Comparison of ENCODE assay signal across 19 cellular contexts in the genomic region with DNA sequence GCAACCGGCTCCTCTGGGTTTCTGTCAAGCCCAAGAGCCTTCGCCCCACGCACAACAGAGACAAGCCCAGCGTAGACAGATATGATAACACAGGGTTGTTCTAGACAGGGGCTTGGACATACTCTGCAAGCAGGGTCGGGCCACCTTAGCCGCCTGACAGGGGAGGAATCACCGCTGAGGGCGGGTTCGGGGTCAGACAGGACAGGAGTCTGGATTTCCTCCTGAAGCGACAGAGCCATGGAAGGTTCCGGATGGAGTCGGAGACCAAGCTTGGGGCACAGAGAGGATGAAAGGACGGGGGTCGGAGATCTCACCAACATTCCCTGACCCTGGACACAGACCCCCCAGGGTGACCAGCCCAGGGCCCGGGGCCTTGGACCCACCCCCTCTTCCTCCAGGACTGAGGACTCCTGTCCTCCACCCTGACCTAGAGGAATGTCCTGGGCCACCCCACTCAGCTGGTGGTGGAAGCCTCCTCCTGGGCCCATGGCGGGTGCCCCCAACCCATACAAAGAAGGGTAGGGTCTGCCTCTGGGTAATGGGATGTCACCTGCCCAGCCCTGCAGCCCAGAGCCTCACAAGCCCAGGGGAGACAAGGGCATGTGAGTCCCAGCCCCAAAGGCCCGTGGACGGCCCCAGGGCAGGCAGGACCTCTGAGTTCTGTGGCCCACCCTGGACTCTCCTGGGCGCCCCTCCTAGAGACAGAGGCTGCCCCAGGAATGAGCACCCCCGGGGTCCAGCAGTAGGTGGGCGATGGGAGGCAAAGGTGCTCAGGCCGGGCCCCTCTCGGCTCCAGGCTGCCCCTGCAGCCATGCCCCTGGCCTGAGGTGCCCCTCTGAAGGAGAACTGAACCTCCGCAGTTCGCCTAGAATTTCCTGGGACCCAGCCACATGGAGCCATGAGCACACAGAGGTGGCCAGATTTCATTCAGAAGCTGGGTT. TPM values are rescaled to one million over a fixed set of nuclear protein-coding genes. Genes with fewer than 3 reads are reported as not detected.
DNase-seq lines count a peak whose midpoint lies in the region; ATAC-seq and TF ChIP-seq lines count a peak whose summit lies in the region.
"Had no signal": no experiment of that assay in that cellular context is flagged by ENCODE, and none has a peak within 500 bp of the region (broad histone marks: within the 10 kb centered on the region; RNA-seq: fewer than 3 reads in every experiment).

No MANE protein-coding gene starts in this region.

- no peak for TF ChIP-seq CTCF in natural killer cell (IDR thresholded peaks at IDR 0.05)
- TF ChIP-seq CTCF in glutamatergic neuron (IDR thresholded peaks at IDR 0.05; ENCODE audit: partially characterized antibody, unreplicated experiment), result no peak
- TF ChIP-seq CTCF in ovary (IDR thresholded peaks at IDR 0.05), result no peak

- H3K27me3 ChIP-seq in ovary, result no peaks in the 10 kb centered on the region
- H3K27me3 ChIP-seq: cardiac muscle cell, Peyer's patch, vagina had no signal

- H3K27ac ChIP-seq in ovary, result no peak overlapping the region
- H3K27ac ChIP-seq: cardiac muscle cell, vagina had no signal

- H3K36me3 ChIP-seq in ovary, result no peaks in the 10 kb centered on the region
- H3K36me3 ChIP-seq: cardiac muscle cell, Peyer's patch, vagina had no signal

- no peaks in the 10 kb centered on the region for H3K27me3 Mint-ChIP-seq in natural killer cell treated with Interleukin-12 subunit alpha and Interleukin-12 subunit beta and Interleukin-15 and Interleukin-18, amount 100 ng/mL, for 72 hours
- H3K27me3 Mint-ChIP-seq in natural killer cell (ENCODE audit: low read depth in 2 of 2) (no peaks in the 10 kb centered on the region), glutamatergic neuron (ENCODE audit: unreplicated experiment) (peaks cover 2% of the 10 kb centered on the region)
- H3K27me3 Mint-ChIP-seq: activated CD4-positive, alpha-beta memory T cell treated with anti-CD3 and anti-CD28 coated beads, Interleukin-2, amount 10 ng/mL, durations not matched to agents 7 days and 5 days; activated T-cell treated with anti-CD3 and anti-CD28 coated beads, Interleukin-2, amount 50 U/mL, for 24 hours had no signal

- intact Hi-C loops in natural killer cell (cut with micrococcal nuclease) (no loop called here), ovary (cut with DNase I) (no loop called here)

- TF ChIP-seq POLR2A in ovary (IDR thresholded peaks at IDR 0.05), result no peak

- no peak overlapping the region for H3K4me3 ChIP-seq in ovary
- H3K4me3 ChIP-seq: cardiac muscle cell, GM23338, Peyer's patch, vagina had no signal

- no peak for ATAC-seq in natural killer cell treated with Interleukin-12 subunit alpha and Interleukin-12 subunit beta and Interleukin-15 and Interleukin-18, amount 100 ng/mL, for 72 hours
- ATAC-seq in natural killer cell (no peak), HG03520 (IDR thresholded peaks at IDR 0.05; ENCODE audit: unreplicated experiment) (no peak)

- no peak for TF ChIP-seq EP300 in ovary (IDR thresholded peaks at IDR 0.05)

- DNase-seq in natural killer cell treated with Interleukin-12 subunit alpha and Interleukin-12 subunit beta and Interleukin-15 and Interleukin-18, amount 100 ng/mL, for 72 hours (ENCODE audit: low spot score), result peak; percentile 49
- DNase-seq in natural killer cell (no peak), glutamatergic neuron (peak; percentile 15), ovary (peak in 3 of 5 donors; percentile 3 to 23 (median 10)), NAMALWA (ENCODE audit: low spot score) (no peak), SIG-M5 (lab: John Stamatoyannopoulos, UW) (no peak)
- DNase-seq: activated CD4-positive, alpha-beta memory T cell treated with anti-CD3 and anti-CD28 coated beads, Interleukin-2, amount 10 ng/mL, durations not matched to agents 7 days and 5 days; activated T-cell treated with anti-CD3 and anti-CD28 coated beads, Interleukin-2, amount 50 U/mL, for 24 hours; COR-L47; EL; NCI-H1694; NCI-H226; stimulated activated CD4-positive, alpha-beta T cell treated with anti-CD3 and anti-CD28 coated beads, Interleukin-2, amount 100 ng/mL, for 24 hours had no signal

- H3K27ac Mint-ChIP-seq in natural killer cell treated with Interleukin-12 subunit alpha and Interleukin-12 subunit beta and Interleukin-15 and Interleukin-18, amount 100 ng/mL, for 72 hours, result no peak overlapping the region
- no peak overlapping the region for H3K27ac Mint-ChIP-seq in natural killer cell
- H3K27ac Mint-ChIP-seq in glutamatergic neuron (ENCODE audit: unreplicated experiment), result no peak overlapping the region
- H3K27ac Mint-ChIP-seq: activated CD4-positive, alpha-beta memory T cell treated with anti-CD3 and anti-CD28 coated beads, Interleukin-2, amount 10 ng/mL, durations not matched to agents 7 days and 5 days; activated T-cell treated with anti-CD3 and anti-CD28 coated beads, Interleukin-2, amount 50 U/mL, for 24 hours; GM23338; nephron had no signal

- no peaks in the 10 kb centered on the region for H3K36me3 Mint-ChIP-seq in natural killer cell treated with Interleukin-12 subunit alpha and Interleukin-12 subunit beta and Interleukin-15 and Interleukin-18, amount 100 ng/mL, for 72 hours
- H3K36me3 Mint-ChIP-seq in natural killer cell, result no peaks in the 10 kb centered on the region
- no peaks in the 10 kb centered on the region for H3K36me3 Mint-ChIP-seq in glutamatergic neuron (ENCODE audit: unreplicated experiment)

- H3K4me3 Mint-ChIP-seq in natural killer cell treated with Interleukin-12 subunit alpha and Interleukin-12 subunit beta and Interleukin-15 and Interleukin-18, amount 100 ng/mL, for 72 hours, result no peak overlapping the region
- H3K4me3 Mint-ChIP-seq in natural killer cell (no peak overlapping the region), glutamatergic neuron (ENCODE audit: unreplicated experiment) (no peak overlapping the region)
- H3K4me3 Mint-ChIP-seq: activated CD4-positive, alpha-beta memory T cell treated with anti-CD3 and anti-CD28 coated beads, Interleukin-2, amount 10 ng/mL, durations not matched to agents 7 days and 5 days; activated T-cell treated with anti-CD3 and anti-CD28 coated beads, Interleukin-2, amount 50 U/mL, for 24 hours; GM23338; nephron had no signal

- peaks cover 5% of the 10 kb centered on the region for H3K4me1 ChIP-seq in ovary (ENCODE audit: insufficient read depth)
- H3K4me1 ChIP-seq: Peyer's patch had no signal

- H3K9me3 ChIP-seq in ovary, result no peaks in the 10 kb centered on the region
- H3K9me3 ChIP-seq: Peyer's patch, vagina had no signal

- H3K4me1 Mint-ChIP-seq in natural killer cell treated with Interleukin-12 subunit alpha and Interleukin-12 subunit beta and Interleukin-15 and Interleukin-18, amount 100 ng/mL, for 72 hours (ENCODE audit: low read depth in 2 of 2), result no peaks in the 10 kb centered on the region
- H3K4me1 Mint-ChIP-seq in natural killer cell, result peaks cover 7 to 9% of the 10 kb centered on the region in 2 donors
- no peaks in the 10 kb centered on the region for H3K4me1 Mint-ChIP-seq in glutamatergic neuron (ENCODE audit: low read depth, unreplicated experiment)
- H3K4me1 Mint-ChIP-seq: GM23338 had no signal

- H3K9me3 Mint-ChIP-seq in natural killer cell treated with Interleukin-12 subunit alpha and Interleukin-12 subunit beta and Interleukin-15 and Interleukin-18, amount 100 ng/mL, for 72 hours, result no peaks in the 10 kb centered on the region
- no peaks in the 10 kb centered on the region for H3K9me3 Mint-ChIP-seq in natural killer cell
- H3K9me3 Mint-ChIP-seq in glutamatergic neuron (ENCODE audit: unreplicated experiment), result no peaks in the 10 kb centered on the region
- H3K9me3 Mint-ChIP-seq: activated CD4-positive, alpha-beta memory T cell treated with anti-CD3 and anti-CD28 coated beads, Interleukin-2, amount 10 ng/mL, durations not matched to agents 7 days and 5 days; activated T-cell treated with anti-CD3 and anti-CD28 coated beads, Interleukin-2, amount 50 U/mL, for 24 hours; GM23338; nephron had no signal

- 88 to 90% (median 90%) methylated on average over 23 to 25 of the region's 25 CpGs for WGBS in ovary, 3 donors

RNA-seq across cellular contexts. Expression of a gene that starts 44.1 kb away (rescaled TPM):
- total RNA-seq in natural killer cell treated with Interleukin-12 subunit alpha and Interleukin-12 subunit beta and Interleukin-15 and Interleukin-18, amount 100 ng/mL, for 72 hours, result 1 to 10 TPM; 1.2 to 1.8 TPM
- total RNA-seq in natural killer cell, result 1 to 10 TPM in 1 of 3 donors, under 1 TPM in 2; 0.79 to 1.4 (median 0.94) TPM
- 155 TPM for total RNA-seq in glutamatergic neuron (ENCODE audit: unreplicated experiment)
- total RNA-seq in ovary, result 100 to 1,000 TPM in 1 of 7 donors, 10 to 100 TPM in 6; 27.2 to 149 (median 73.3) TPM
- polyA plus RNA-seq in ovary, result 10 to 100 TPM in 1 of 2 donors, 1 to 10 TPM in 1; 2.9 to 63.3 TPM

Comparison
In these comparisons a context has a peak if more than half of its experiments do, and no peak if none do; other contexts are left out.
1. DNase-seq: peak in natural killer cell treated with Interleukin-12 subunit alpha and Interleukin-12 subunit beta and Interleukin-15 and Interleukin-18, amount 100 ng/mL, for 72 hours (single experiment), glutamatergic neuron (single experiment) and ovary (3 of 5); none in natural killer cell (single experiment), NAMALWA (single experiment) and SIG-M5 (single experiment).
2. RNA of a gene that starts 44.1 kb away (total RNA-seq): 155 TPM in glutamatergic neuron (single experiment) and 27.2 to 149 TPM in ovary; 1.2 to 1.8 TPM in natural killer cell treated with Interleukin-12 subunit alpha and Interleukin-12 subunit beta and Interleukin-15 and Interleukin-18, amount 100 ng/mL, for 72 hours and 0.79 to 1.4 TPM in natural killer cell; every median in the first group is over 4 times any median in the second.